9 cellular contexts compared by ENCODE assay signal in the genomic region with DNA sequence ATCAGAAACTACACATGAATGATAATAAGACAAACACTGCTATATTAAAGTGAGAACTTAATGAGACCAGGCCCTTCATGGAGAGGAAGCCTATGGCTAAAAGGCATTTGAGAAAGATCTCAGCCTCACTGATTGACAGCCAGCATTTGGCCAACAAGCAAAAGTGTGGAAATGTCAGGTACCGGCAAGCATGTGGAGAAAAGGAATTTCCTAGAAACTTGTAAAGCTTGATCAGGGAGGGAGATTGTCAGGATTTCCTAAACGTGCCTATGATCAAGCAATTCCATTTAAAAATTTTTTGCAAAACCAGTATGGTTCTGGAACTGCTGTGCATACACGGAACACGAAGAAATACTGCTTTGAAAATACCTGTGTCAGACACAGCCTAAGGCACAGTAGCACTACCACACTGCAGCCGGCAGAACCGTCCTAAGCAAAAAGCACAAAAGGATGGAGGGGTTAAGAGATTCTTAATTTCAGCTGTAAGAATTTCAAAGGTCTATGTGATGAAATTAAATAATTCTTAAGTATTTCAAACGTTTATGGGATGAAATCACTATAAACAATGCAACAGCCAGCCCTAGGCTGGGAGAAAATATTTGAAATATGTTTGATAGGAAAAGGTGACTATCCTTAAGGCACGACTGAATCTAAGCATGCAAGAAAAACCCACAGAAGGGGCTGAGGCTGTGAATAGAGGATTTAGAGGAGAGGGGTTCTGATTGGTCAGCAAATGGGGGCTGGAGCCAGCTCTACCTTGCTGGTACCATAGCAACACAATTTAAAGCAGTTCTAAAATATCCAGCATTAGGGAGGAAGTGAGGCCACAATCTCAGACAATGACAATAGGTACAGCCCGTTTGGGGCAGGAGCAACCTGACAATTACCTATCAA.
DNase-seq lines count a peak whose midpoint lies in the region; ATAC-seq and TF ChIP-seq lines count a peak whose summit lies in the region.
"Had no signal": no experiment of that assay in that cellular context is flagged by ENCODE, and none has a peak within 500 bp of the region (broad histone marks: within the 10 kb centered on the region; RNA-seq: fewer than 3 reads in every experiment).

No MANE protein-coding gene starts in this region.

- no peaks in the 10 kb centered on the region for H3K36me3 ChIP-seq in testis (ENCODE audit: low read depth, missing control alignments)

- peak overlapping the region; percentile 90 for H3K4me3 Mint-ChIP-seq in activated naive CD4-positive, alpha-beta T cell treated with anti-CD3 and anti-CD28 coated beads, Interleukin-2, amount 50 U/mL, for 24 hours
- H3K4me3 Mint-ChIP-seq in activated T-helper 17 cell treated with anti-CD3 and anti-CD28 coated beads, Interleukin-2, amount 50 U/mL, for 72 hours, result peak overlapping the region; percentile 97
- peak overlapping the region; percentile 89 for H3K4me3 Mint-ChIP-seq in type B pancreatic cell

- peaks cover 2% of the 10 kb centered on the region for H3K36me3 Mint-ChIP-seq in activated naive CD4-positive, alpha-beta T cell treated with anti-CD3 and anti-CD28 coated beads, Interleukin-2, amount 50 U/mL, for 24 hours
- H3K36me3 Mint-ChIP-seq in activated T-helper 17 cell treated with anti-CD3 and anti-CD28 coated beads, Interleukin-2, amount 50 U/mL, for 72 hours (ENCODE audit: low read depth), result peaks cover 11% of the 10 kb centered on the region
- peaks cover 4% of the 10 kb centered on the region for H3K36me3 Mint-ChIP-seq in type B pancreatic cell

- H3K27ac Mint-ChIP-seq in activated naive CD4-positive, alpha-beta T cell treated with anti-CD3 and anti-CD28 coated beads, Interleukin-2, amount 50 U/mL, for 24 hours, result no peak overlapping the region
- peak overlapping the region; percentile 99 for H3K27ac Mint-ChIP-seq in activated T-helper 17 cell treated with anti-CD3 and anti-CD28 coated beads, Interleukin-2, amount 50 U/mL, for 72 hours
- H3K27ac Mint-ChIP-seq in type B pancreatic cell, result peak overlapping the region; percentile 98

- TF ChIP-seq POLR2A in testis (IDR thresholded peaks at IDR 0.05), result no peak

- H3K27me3 ChIP-seq in testis, result no peaks in the 10 kb centered on the region

- H3K27me3 Mint-ChIP-seq in activated naive CD4-positive, alpha-beta T cell treated with anti-CD3 and anti-CD28 coated beads, Interleukin-2, amount 50 U/mL, for 24 hours, result peaks cover 2% of the 10 kb centered on the region
- peaks cover 3% of the 10 kb centered on the region for H3K27me3 Mint-ChIP-seq in activated T-helper 17 cell treated with anti-CD3 and anti-CD28 coated beads, Interleukin-2, amount 50 U/mL, for 72 hours
- H3K27me3 Mint-ChIP-seq in type B pancreatic cell, result peaks cover 7% of the 10 kb centered on the region

- no peak for ATAC-seq in activated T-helper 17 cell treated with anti-CD3 and anti-CD28 coated beads, Interleukin-2, amount 50 U/mL, for 72 hours (replicated peaks)

- H3K9me3 Mint-ChIP-seq in activated naive CD4-positive, alpha-beta T cell treated with anti-CD3 and anti-CD28 coated beads, Interleukin-2, amount 50 U/mL, for 24 hours, result no peaks in the 10 kb centered on the region
- H3K9me3 Mint-ChIP-seq in activated T-helper 17 cell treated with anti-CD3 and anti-CD28 coated beads, Interleukin-2, amount 50 U/mL, for 72 hours, result no peaks in the 10 kb centered on the region
- peaks cover 6% of the 10 kb centered on the region for H3K9me3 Mint-ChIP-seq in type B pancreatic cell

- peak overlapping the region in 1 of 2 donors; percentile 64 for H3K4me3 ChIP-seq in testis

- DNase-seq in activated naive CD4-positive, alpha-beta T cell treated with Interleukin-2 at 50 U/mL for 16 hours, result no peak
- DNase-seq in left kidney (ENCODE audit: low read depth, low spot score) (peak; percentile 21), type B pancreatic cell (ENCODE audit: extremely low spot score, unreplicated experiment) (no peak), testis (no peak), NCI-H82 treated with DMSO at 0.1 percent for 48 hours (lab: John Stamatoyannopoulos, UW; ENCODE audit: unreplicated experiment) (no peak), DMS153 treated with DMSO at 0.1 percent for 48 hours (lab: John Stamatoyannopoulos, UW; ENCODE audit: unreplicated experiment) (no peak)
- DNase-seq: Right ventricle myocardium superior had no signal

- TF ChIP-seq CTCF in type B pancreatic cell (conservative IDR thresholded peaks at IDR 0.05) (no peak), testis (IDR thresholded peaks at IDR 0.05) (no peak)

- peak overlapping the region in 1 of 2 donors; percentile 91 for H3K27ac ChIP-seq in testis

- peaks cover 45% of the 10 kb centered on the region for H3K4me1 Mint-ChIP-seq in activated naive CD4-positive, alpha-beta T cell treated with anti-CD3 and anti-CD28 coated beads, Interleukin-2, amount 50 U/mL, for 24 hours
- H3K4me1 Mint-ChIP-seq in activated T-helper 17 cell treated with anti-CD3 and anti-CD28 coated beads, Interleukin-2, amount 50 U/mL, for 72 hours, result peaks cover 15% of the 10 kb centered on the region
- peaks cover 29% of the 10 kb centered on the region for H3K4me1 Mint-ChIP-seq in type B pancreatic cell (ENCODE audit: unreplicated experiment)

- intact Hi-C loops in testis (cut with DNase I; ENCODE audit: low total_unique reads), result no loop called here

- H3K4me1 ChIP-seq in testis, result peaks cover 7% of the 10 kb centered on the region

- H3K9me3 ChIP-seq in testis, result no peaks in the 10 kb centered on the region

- whole genome bisulfite sequencing in testis, 2 donors, result 46 to 49% methylated on average over 9 of the region's 9 CpGs
